Comparison of ENCODE assay signal across 19 cellular contexts in the genomic region with DNA sequence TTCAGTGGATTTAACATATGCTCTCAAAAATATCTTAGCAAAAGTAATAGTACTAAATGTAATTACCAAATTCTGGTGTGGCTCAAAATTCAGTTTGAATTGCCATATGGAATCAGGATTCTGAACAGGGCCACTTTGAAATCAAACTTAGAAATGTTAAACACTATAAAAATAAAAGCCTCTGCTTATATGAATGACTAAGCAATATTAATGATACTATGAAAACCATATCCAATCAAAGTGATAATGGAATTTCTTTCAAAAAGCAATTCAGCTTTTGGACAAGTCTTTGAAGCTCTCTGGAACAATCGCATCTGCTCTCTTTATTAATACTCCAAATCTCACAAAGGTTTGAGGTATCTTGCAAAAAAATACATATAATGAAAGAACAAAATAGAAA. TPM values are rescaled to one million over a fixed set of nuclear protein-coding genes. Genes with fewer than 3 reads are reported as not detected.
DNase-seq lines count a peak whose midpoint lies in the region; ATAC-seq, FAIRE-seq and TF ChIP-seq lines count a peak whose summit lies in the region.
"Had no signal": no experiment of that assay in that cellular context is flagged by ENCODE, and none has a peak within 500 bp of the region (broad histone marks: within the 10 kb centered on the region; RNA-seq: fewer than 3 reads in every experiment).

No MANE protein-coding gene starts in this region.

- H3K36me3 ChIP-seq in IMR-90 (ENCODE audit: control insufficient read depth, insufficient read depth, low read length) (no peaks in the 10 kb centered on the region), K562 (ENCODE audit: control insufficient read depth, insufficient read depth, low read length) (no peaks in the 10 kb centered on the region), prostate gland (no peaks in the 10 kb centered on the region)

- no peaks in the 10 kb centered on the region for H4K20me1 ChIP-seq in IMR-90 (ENCODE audit: insufficient read depth, low read length)
- H4K20me1 ChIP-seq in K562 (replicated peaks; ENCODE audit: control insufficient read depth, insufficient read depth, low read length), result no peaks in the 10 kb centered on the region
- H4K20me1 ChIP-seq: BLaER1 treated with 17β-estradiol and CSF1 and Interleukin-3, amounts not matched to agents 10 nM and 100 nM had no signal

- no peak overlapping the region for H3K18ac ChIP-seq in IMR-90 (ENCODE audit: low read depth, low read length)

- H3K4me2 ChIP-seq in A549, result no peak overlapping the region
- no peak overlapping the region for H3K4me2 ChIP-seq in IMR-90 (ENCODE audit: low read depth, low read length)
- H3K4me2 ChIP-seq in K562 (ENCODE audit: insufficient read depth, low read length), result no peak overlapping the region
- H3K4me2 ChIP-seq: BLaER1 treated with 17β-estradiol and CSF1 and Interleukin-3, amounts not matched to agents 10 nM and 100 nM had no signal

- H4K91ac ChIP-seq in IMR-90 (ENCODE audit: insufficient read depth, low read depth, low read length), result no peak overlapping the region

- no peaks in the 10 kb centered on the region for H3K4me1 ChIP-seq in A549
- H3K4me1 ChIP-seq in IMR-90 (ENCODE audit: control insufficient read depth, insufficient read depth, low read length), result no peaks in the 10 kb centered on the region
- H3K4me1 ChIP-seq in K562 (replicated peaks in 1 of 2; ENCODE audit: control insufficient read depth in 2 of 2, insufficient read depth in 2 of 2, low read length in 2 of 2), result no peaks in the 10 kb centered on the region
- H3K4me1 ChIP-seq in prostate gland (replicated peaks), result no peaks in the 10 kb centered on the region
- H3K4me1 ChIP-seq: BLaER1 treated with 17β-estradiol and CSF1 and Interleukin-3, amounts not matched to agents 10 nM and 100 nM; Caco-2 had no signal

- no peak for ATAC-seq in A549
- no peak for ATAC-seq in IMR-90 (ENCODE audit: low read depth)
- no peak for ATAC-seq in K562
- ATAC-seq: CD8-positive, alpha-beta T cell had no signal

- no peak overlapping the region for H2BK20ac ChIP-seq in IMR-90 (ENCODE audit: low read depth, low read length)

- no peak overlapping the region for H3K56ac ChIP-seq in IMR-90 (ENCODE audit: extremely low read depth, insufficient read depth, low read length)

- intact Hi-C loops in IMR-90 (cut with micrococcal nuclease), result no loop called here
- intact Hi-C loops in K562 (cut with micrococcal nuclease), result no loop called here
- intact Hi-C loops in prostate gland (cut with DNase I), result no loop called here

- H2BK120ac ChIP-seq in IMR-90 (ENCODE audit: low read depth, low read length), result no peak overlapping the region

- no peak overlapping the region for H2BK15ac ChIP-seq in IMR-90 (ENCODE audit: low read depth, low read length)

- TF ChIP-seq EP300 in A549 (IDR thresholded peaks at IDR 0.05) (no peak), K562 (IDR thresholded peaks at IDR 0.05; ENCODE audit: low read length) (no peak)

- POLR2A ChIA-PET in A549 (lab: Yijun Ruan, JAX) (interaction anchor here (0.6 kb wide), 1 partner anchor 247 kb away, joined by 3 read pairs; no protein-coding TSS in a partner anchor), IMR-90 (lab: Charles Lee; ENCODE audit: unreplicated experiment) (no interaction called here), K562 (lab: Yijun Ruan, JAX) (interaction anchor here (0.7 to 1.1 kb wide), 3 partner anchors 12 to 52 kb away, joined by 3 to 4 read pairs (median 4); a partner anchor contains a TSS)

- BruUV-seq in IMR-90 (replicated peaks; lab: Mats Ljungman, UMichigan), result no TSS peak
- BruUV-seq in K562 (replicated peaks; lab: Mats Ljungman, UMichigan), result no TSS peak

- H3K79me1 ChIP-seq in IMR-90 (ENCODE audit: low read depth in 1 of 2, low read length in 2 of 2), result no peaks in the 10 kb centered on the region

- no peaks in the 10 kb centered on the region for H3K79me2 ChIP-seq in K562 (ENCODE audit: control insufficient read depth, insufficient read depth, low read length)

- no peak overlapping the region for H4K8ac ChIP-seq in IMR-90 (ENCODE audit: low read depth in 2 of 2, low read length in 2 of 2)

- no peak for TF ChIP-seq RAD21 in A549 (conservative IDR thresholded peaks at IDR 0.05 in 1 of 2, IDR thresholded peaks at IDR 0.05 in 1 of 2)
- no peak for TF ChIP-seq RAD21 in IMR-90 (IDR thresholded peaks at IDR 0.05; ENCODE audit: low read length)
- TF ChIP-seq RAD21 in K562 (CRISPR knock-in tag; conservative IDR thresholded peaks at IDR 0.05 in 1 of 2, IDR thresholded peaks at IDR 0.05 in 1 of 2), result no peak

- no peak overlapping the region for H2AK5ac ChIP-seq in IMR-90 (ENCODE audit: low read depth, low read length)

- H3K9ac ChIP-seq in IMR-90 (ENCODE audit: low read depth, low read length), result no peak overlapping the region
- H3K9ac ChIP-seq in K562 (ENCODE audit: insufficient read depth in 1 of 2, low read depth in 2 of 2, low read length in 2 of 2), result no peak overlapping the region
- H3K9ac ChIP-seq: BLaER1 treated with 17β-estradiol and CSF1 and Interleukin-3, amounts not matched to agents 10 nM and 100 nM had no signal

- WGBS in A549 (ENCODE audit: missing lambda C conversion rate), result 93% methylated on average over 1 of the region's 1 CpG
- WGBS in IMR-90 (ENCODE audit: extremely low coverage in 2 of 2, insufficient read length in 1 of 2), 2 experiments, result no CpG with 5 or more reads among the region's 1 CpG
- WGBS in K562 (ENCODE audit: insufficient coverage, low coverage, missing lambda C conversion rate), result 65% methylated on average over 1 of the region's 1 CpG
- WGBS in prostate gland, result 100% methylated on average over 1 of the region's 1 CpG

- no peak for DNase-seq in A549 (ENCODE audit: low read depth in 1 of 2, low spot score in 1 of 2)
- no peak for DNase-seq in IMR-90
- DNase-seq in K562 (ENCODE audit: extremely low read depth in 1 of 4, low spot score in 3 of 4), result no peak
- DNase-seq in stimulated activated CD8-positive, alpha-beta memory T cell treated with anti-CD3 and anti-CD28 coated beads, Interleukin-4, amount 100 ng/mL, for 48 hours, result no peak
- DNase-seq in prostate gland (ENCODE audit: low spot score), result no peak
- DNase-seq: 8988T; AML-193; Caco-2; Calu3; CD4-positive, alpha-beta T cell; CD8-positive, alpha-beta T cell; DMS79 treated with DMSO at 0.1 percent for 48 hours; GF-D8 had no signal

- no peak overlapping the region for H3K4me3 ChIP-seq in A549
- no peak overlapping the region for H3K4me3 ChIP-seq in IMR-90 (ENCODE audit: insufficient read depth, low read depth, low read length)
- no peak overlapping the region for H3K4me3 ChIP-seq in K562
- no peak overlapping the region for H3K4me3 ChIP-seq in prostate gland
- H3K4me3 ChIP-seq: BLaER1 treated with 17β-estradiol and CSF1 and Interleukin-3, amounts not matched to agents 10 nM and 100 nM had no signal

- in situ Hi-C loops in IMR-90 (cut with MboI; ENCODE audit: low sequenced_read_pairs), result no loop called here
- in situ Hi-C loops in K562 (cut with MboI), result no loop called here

- H3K14ac ChIP-seq in IMR-90 (replicated peaks; ENCODE audit: low read depth, low read length), result no peak overlapping the region

- no peak overlapping the region for H3K23ac ChIP-seq in IMR-90 (ENCODE audit: low read depth, low read length)

- H3K27me3 ChIP-seq in IMR-90 (ENCODE audit: control insufficient read depth, insufficient read depth, low read length) (no peaks in the 10 kb centered on the region), K562 (ENCODE audit: control insufficient read depth in 2 of 2, insufficient read depth in 2 of 2, low read length in 2 of 2) (no peaks in the 10 kb centered on the region), prostate gland (replicated peaks; ENCODE audit: insufficient read depth) (no peaks in the 10 kb centered on the region)
- H3K27me3 ChIP-seq: BLaER1 treated with 17β-estradiol and CSF1 and Interleukin-3, amounts not matched to agents 10 nM and 100 nM had no signal

- no peak for TF ChIP-seq POLR2A in A549 (IDR thresholded peaks at IDR 0.05; ENCODE audit: low read length)
- TF ChIP-seq POLR2A in IMR-90 (IDR thresholded peaks at IDR 0.05; ENCODE audit: low read depth, low read length), result no peak
- TF ChIP-seq POLR2A in K562 (conservative IDR thresholded peaks at IDR 0.05), result no peak
- TF ChIP-seq POLR2A in prostate gland (IDR thresholded peaks at IDR 0.05), result no peak

- H3K9me3 ChIP-seq in A549, result no peaks in the 10 kb centered on the region
- H3K9me3 ChIP-seq in IMR-90 (ENCODE audit: control insufficient read depth, insufficient read depth, low read length), result no peaks in the 10 kb centered on the region
- no peaks in the 10 kb centered on the region for H3K9me3 ChIP-seq in K562 (replicated peaks; ENCODE audit: control insufficient read depth, insufficient read depth, low read depth, low read length)
- H3K9me3 ChIP-seq in prostate gland, result no peaks in the 10 kb centered on the region
- H3K9me3 ChIP-seq: Caco-2 had no signal

- H3K9me1 ChIP-seq in IMR-90 (ENCODE audit: insufficient read depth, low read length) (no peaks in the 10 kb centered on the region), K562 (ENCODE audit: control insufficient read depth, insufficient read depth, low read length) (no peaks in the 10 kb centered on the region)

- no peak overlapping the region for H3K27ac ChIP-seq in A549
- H3K27ac ChIP-seq in IMR-90 (ENCODE audit: insufficient read depth, low read length), result no peak overlapping the region
- H3K27ac ChIP-seq in K562 (ENCODE audit: extremely low read depth, low read depth, low read length), result no peak overlapping the region
- no peak overlapping the region for H3K27ac ChIP-seq in prostate gland
- H3K27ac ChIP-seq: BLaER1 treated with 17β-estradiol and CSF1 and Interleukin-3, amounts not matched to agents 10 nM and 100 nM; C4-2B had no signal

- CTCF ChIA-PET in A549 (lab: Yijun Ruan, JAX) (interaction anchor here (0.6 kb wide), 1 partner anchor 1396 kb away, joined by 3 read pairs; no protein-coding TSS in a partner anchor), IMR-90 (lab: Yijun Ruan, JAX) (interaction anchor here (0.6 to 1.9 kb wide), 4 partner anchors 8 to 1165 kb away, joined by 3 to 5 read pairs (median 3); no protein-coding TSS in a partner anchor), K562 (lab: Yijun Ruan, JAX; ENCODE audit: low intra/inter-chr PET ratio) (no interaction called here)

- no peak overlapping the region for H2BK5ac ChIP-seq in IMR-90 (ENCODE audit: low read depth, low read length, poor library complexity, severe bottlenecking)

- FAIRE-seq in A549 (lab: Jason Lieb, UNC), result no peak
- no peak for FAIRE-seq in K562 (lab: Jason Lieb, UNC)
- FAIRE-seq: A204.1, D721Med, GM12891, GM19239 had no signal

- TF ChIP-seq CTCF in A549 (IDR thresholded peaks at IDR 0.05) (no peak), IMR-90 (conservative IDR thresholded peaks at IDR 0.05; ENCODE audit: low read depth, low read length) (no peak), K562 (IDR thresholded peaks at IDR 0.05 in 2 of 3, conservative IDR thresholded peaks at IDR 0.05 in 1 of 3; ENCODE audit: insufficient read depth in 2 of 3, low read depth in 1 of 3, low read length in 3 of 3) (no peak), prostate gland (IDR thresholded peaks at IDR 0.05) (no peak)

- no peak overlapping the region for H3K4ac ChIP-seq in IMR-90 (ENCODE audit: low read depth, low read length)

- H2AFZ ChIP-seq in IMR-90 (replicated peaks; ENCODE audit: low read length, poor library complexity), result no peak overlapping the region
- H2AFZ ChIP-seq in K562 (ENCODE audit: low read depth, low read length), result no peak overlapping the region

- H2AK9ac ChIP-seq in IMR-90 (replicated peaks; ENCODE audit: low read depth, low read length, poor library complexity), result no peak overlapping the region

- dilution Hi-C loops in IMR-90 (cut with HindIII; ENCODE audit: low sequenced_read_pairs, unreplicated experiment), result no loop called here

- H4K5ac ChIP-seq in IMR-90 (ENCODE audit: low read depth, low read length), result no peak overlapping the region

RNA-seq across cellular contexts. Expression of a gene that starts 51.6 kb away (rescaled TPM):
- 60.0 and 69.3 TPM in 2 replicates for polyA plus RNA-seq in A549 (2011; rRNA removed)
- polyA plus RNA-seq in A549 (2012; cell fraction: cytosol; rRNA removed), result 16.0 and 17.9 TPM in 2 replicates
- 4.2 and 5.7 TPM in 2 replicates for polyA plus RNA-seq in A549 (2012; cell fraction: nucleus; rRNA removed)
- polyA plus RNA-seq in A549 (2017; fragmentation: RNase III; extraction: RNeasy Plus Mini Kit Qiagen cat#74134 plus additional on column Dnase treatment), result 94.1 to 100 TPM (median 94.4 TPM) in 3 replicates
- polyA minus RNA-seq in A549 (2011; rRNA and poly(A)+ RNA removed), result 13.8 and 18.0 TPM in 2 replicates
- total RNA-seq in IMR-90 (2012; rRNA removed), result 45.3 and 107 TPM in 2 replicates
- 32.7 and 41.0 TPM in 2 replicates for polyA plus RNA-seq in IMR-90 (2012; rRNA removed)
- 2.9 and 4.6 TPM in 2 replicates for polyA plus RNA-seq in IMR-90 (2012; cell fraction: cytosol; rRNA removed)
- 0.61 and 14.9 TPM in 2 replicates for polyA plus RNA-seq in IMR-90 (2012; cell fraction: nucleus; rRNA removed; ENCODE audit: low replicate concordance)
- 22.5 and 49.5 TPM in 2 replicates for total RNA-seq in K562 (2011; cell fraction: chromatin; rRNA removed; ENCODE audit: low replicate concordance)
- total RNA-seq in K562 (2011; cell fraction: nucleolus; rRNA removed), result 18.8 and 24.6 TPM in 2 replicates
- 41.5 and 45.3 TPM in 2 replicates for total RNA-seq in K562 (2011; cell fraction: nucleoplasm; rRNA removed)
- total RNA-seq in K562 (2014; rRNA removed), result 24.1 and 26.2 TPM in 2 replicates
- total RNA-seq in K562 (2014; rRNA removed; fragmentation: Illumina TruSeq; extraction: Trizol), result 87.1 and 96.5 TPM in 2 replicates
- total RNA-seq in K562 (2015; rRNA removed; fragmentation: Illumina TruSeq; extraction: Trizol), result 64.6 and 75.7 TPM in 2 replicates
- 56.3 and 61.0 TPM in 2 replicates for total RNA-seq in K562 (2021)
- polyA plus RNA-seq in K562 (2011; rRNA removed), result 37.9 and 54.9 TPM in 2 replicates
- polyA plus RNA-seq in K562 (2011; cell fraction: cytosol; rRNA removed), result 11.3 and 30.3 TPM in 2 replicates
- 10.0 and 16.6 TPM in 2 replicates for polyA plus RNA-seq in K562 (2011; cell fraction: nucleus; rRNA removed)
- 41.8 and 49.5 TPM in 2 replicates for polyA plus RNA-seq in K562 (2012)
- 60.6 and 86.2 TPM in 2 replicates for polyA plus RNA-seq in K562 (2014; fragmentation: Illumina TruSeq; extraction: Trizol)
- polyA plus RNA-seq in K562 (2014; fragmentation: Nextera tagmentation; extraction: Ambion mirVana), result 100 to 1,000 TPM; 151 to 180 TPM
- polyA plus RNA-seq in K562 (2014; rRNA removed), result 34.5 and 35.2 TPM in 2 replicates
- 32.7 and 39.5 TPM in 2 replicates for polyA minus RNA-seq in K562 (2011; rRNA and poly(A)+ RNA removed)
- 8.1 and 17.3 TPM in 2 replicates for polyA minus RNA-seq in K562 (2011; cell fraction: cytosol; rRNA and poly(A)+ RNA removed)
- polyA minus RNA-seq in K562 (2011; cell fraction: nucleus; rRNA and poly(A)+ RNA removed), result 30.0 and 60.5 TPM in 2 replicates
- 10 to 100 TPM; 27.9 to 56.8 TPM for total RNA-seq in prostate gland
